In the genomic region with DNA sequence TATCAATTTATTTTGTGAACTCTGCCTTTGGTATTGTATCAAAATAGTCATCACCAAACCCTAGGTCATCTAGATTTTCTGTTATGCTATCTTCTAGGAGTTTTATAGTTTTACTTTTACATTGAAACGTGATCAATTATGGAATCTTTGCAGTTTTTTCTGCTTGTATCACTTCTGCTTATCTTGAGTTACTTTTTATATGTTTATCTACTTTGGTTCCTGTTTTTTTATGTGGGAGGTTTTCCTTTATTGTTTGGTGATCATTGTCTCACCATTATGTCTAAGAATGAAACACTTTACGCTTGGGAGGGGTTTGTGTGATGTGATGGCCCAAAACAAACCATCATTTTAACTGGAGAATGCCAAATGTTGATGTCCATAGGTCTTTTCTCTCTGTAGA, we compare ENCODE assay signal across 1 cellular context.
TF ChIP-seq lines count a peak whose summit lies in the region.

No MANE protein-coding gene starts in this region.

TF ChIP-seq in GM23338, 12 proteins besides CTCF, POLR2A, EP300 and RAD21 (continued from another document):
- TF ChIP-seq, protein P1, sequence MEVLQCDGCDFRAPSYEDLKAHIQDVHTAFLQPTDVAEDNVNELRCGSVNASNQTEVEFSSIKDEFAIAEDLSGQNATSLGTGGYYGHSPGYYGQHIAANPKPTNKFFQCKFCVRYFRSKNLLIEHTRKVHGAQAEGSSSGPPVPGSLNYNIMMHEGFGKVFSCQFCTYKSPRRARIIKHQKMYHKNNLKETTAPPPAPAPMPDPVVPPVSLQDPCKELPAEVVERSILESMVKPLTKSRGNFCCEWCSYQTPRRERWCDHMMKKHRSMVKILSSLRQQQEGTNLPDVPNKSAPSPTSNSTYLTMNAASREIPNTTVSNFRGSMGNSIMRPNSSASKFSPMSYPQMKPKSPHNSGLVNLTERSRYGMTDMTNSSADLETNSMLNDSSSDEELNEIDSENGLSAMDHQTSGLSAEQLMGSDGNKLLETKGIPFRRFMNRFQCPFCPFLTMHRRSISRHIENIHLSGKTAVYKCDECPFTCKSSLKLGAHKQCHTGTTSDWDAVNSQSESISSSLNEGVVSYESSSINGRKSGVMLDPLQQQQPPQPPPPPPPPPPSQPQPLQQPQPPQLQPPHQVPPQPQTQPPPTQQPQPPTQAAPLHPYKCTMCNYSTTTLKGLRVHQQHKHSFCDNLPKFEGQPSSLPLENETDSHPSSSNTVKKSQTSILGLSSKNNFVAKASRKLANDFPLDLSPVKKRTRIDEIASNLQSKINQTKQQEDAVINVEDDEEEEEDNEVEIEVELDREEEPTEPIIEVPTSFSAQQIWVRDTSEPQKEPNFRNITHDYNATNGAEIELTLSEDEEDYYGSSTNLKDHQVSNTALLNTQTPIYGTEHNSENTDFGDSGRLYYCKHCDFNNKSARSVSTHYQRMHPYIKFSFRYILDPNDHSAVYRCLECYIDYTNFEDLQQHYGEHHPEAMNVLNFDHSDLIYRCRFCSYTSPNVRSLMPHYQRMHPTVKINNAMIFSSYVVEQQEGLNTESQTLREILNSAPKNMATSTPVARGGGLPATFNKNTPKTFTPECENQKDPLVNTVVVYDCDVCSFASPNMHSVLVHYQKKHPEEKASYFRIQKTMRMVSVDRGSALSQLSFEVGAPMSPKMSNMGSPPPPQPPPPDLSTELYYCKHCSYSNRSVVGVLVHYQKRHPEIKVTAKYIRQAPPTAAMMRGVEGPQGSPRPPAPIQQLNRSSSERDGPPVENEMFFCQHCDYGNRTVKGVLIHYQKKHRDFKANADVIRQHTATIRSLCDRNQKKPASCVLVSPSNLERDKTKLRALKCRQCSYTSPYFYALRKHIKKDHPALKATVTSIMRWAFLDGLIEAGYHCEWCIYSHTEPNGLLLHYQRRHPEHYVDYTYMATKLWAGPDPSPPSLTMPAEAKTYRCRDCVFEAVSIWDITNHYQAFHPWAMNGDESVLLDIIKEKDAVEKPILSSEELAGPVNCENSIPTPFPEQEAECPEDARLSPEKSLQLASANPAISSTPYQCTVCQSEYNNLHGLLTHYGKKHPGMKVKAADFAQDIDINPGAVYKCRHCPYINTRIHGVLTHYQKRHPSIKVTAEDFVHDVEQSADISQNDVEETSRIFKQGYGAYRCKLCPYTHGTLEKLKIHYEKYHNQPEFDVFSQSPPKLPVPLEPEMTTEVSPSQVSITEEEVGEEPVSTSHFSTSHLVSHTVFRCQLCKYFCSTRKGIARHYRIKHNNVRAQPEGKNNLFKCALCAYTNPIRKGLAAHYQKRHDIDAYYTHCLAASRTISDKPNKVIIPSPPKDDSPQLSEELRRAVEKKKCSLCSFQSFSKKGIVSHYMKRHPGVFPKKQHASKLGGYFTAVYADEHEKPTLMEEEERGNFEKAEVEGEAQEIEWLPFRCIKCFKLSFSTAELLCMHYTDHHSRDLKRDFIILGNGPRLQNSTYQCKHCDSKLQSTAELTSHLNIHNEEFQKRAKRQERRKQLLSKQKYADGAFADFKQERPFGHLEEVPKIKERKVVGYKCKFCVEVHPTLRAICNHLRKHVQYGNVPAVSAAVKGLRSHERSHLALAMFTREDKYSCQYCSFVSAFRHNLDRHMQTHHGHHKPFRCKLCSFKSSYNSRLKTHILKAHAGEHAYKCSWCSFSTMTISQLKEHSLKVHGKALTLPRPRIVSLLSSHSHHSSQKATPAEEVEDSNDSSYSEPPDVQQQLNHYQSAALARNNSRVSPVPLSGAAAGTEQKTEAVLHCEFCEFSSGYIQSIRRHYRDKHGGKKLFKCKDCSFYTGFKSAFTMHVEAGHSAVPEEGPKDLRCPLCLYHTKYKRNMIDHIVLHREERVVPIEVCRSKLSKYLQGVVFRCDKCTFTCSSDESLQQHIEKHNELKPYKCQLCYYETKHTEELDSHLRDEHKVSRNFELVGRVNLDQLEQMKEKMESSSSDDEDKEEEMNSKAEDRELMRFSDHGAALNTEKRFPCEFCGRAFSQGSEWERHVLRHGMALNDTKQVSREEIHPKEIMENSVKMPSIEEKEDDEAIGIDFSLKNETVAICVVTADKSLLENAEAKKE (CRISPR knock-in tag; IDR thresholded peaks at IDR 0.05): no peak
- TF ChIP-seq POLR2AphosphoS5 (IDR thresholded peaks at IDR 0.05; ENCODE audit: low read depth) (no peak), STAT1 (IDR thresholded peaks at IDR 0.05; ENCODE audit: unreplicated experiment) (no peak), EZH2phosphoT487 (IDR thresholded peaks at IDR 0.05; ENCODE audit: unreplicated experiment) (no peak), CREB1 (CRISPR knock-in tag; IDR thresholded peaks at IDR 0.05; ENCODE audit: low read depth) (no peak), ZNF331 (CRISPR knock-in tag; IDR thresholded peaks at IDR 0.05; ENCODE audit: low read depth) (no peak), JUNB (IDR thresholded peaks at IDR 0.05; ENCODE audit: unreplicated experiment) (no peak), EZH2 (IDR thresholded peaks at IDR 0.05; ENCODE audit: low read depth, unreplicated experiment) (no peak), ZNF114 (CRISPR knock-in tag; IDR thresholded peaks at IDR 0.05) (no peak)
- TF ChIP-seq, protein P2, sequence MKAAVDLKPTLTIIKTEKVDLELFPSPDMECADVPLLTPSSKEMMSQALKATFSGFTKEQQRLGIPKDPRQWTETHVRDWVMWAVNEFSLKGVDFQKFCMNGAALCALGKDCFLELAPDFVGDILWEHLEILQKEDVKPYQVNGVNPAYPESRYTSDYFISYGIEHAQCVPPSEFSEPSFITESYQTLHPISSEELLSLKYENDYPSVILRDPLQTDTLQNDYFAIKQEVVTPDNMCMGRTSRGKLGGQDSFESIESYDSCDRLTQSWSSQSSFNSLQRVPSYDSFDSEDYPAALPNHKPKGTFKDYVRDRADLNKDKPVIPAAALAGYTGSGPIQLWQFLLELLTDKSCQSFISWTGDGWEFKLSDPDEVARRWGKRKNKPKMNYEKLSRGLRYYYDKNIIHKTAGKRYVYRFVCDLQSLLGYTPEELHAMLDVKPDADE (IDR thresholded peaks at IDR 0.05): no peak
